8 cellular contexts compared by ENCODE assay signal in the genomic region with DNA sequence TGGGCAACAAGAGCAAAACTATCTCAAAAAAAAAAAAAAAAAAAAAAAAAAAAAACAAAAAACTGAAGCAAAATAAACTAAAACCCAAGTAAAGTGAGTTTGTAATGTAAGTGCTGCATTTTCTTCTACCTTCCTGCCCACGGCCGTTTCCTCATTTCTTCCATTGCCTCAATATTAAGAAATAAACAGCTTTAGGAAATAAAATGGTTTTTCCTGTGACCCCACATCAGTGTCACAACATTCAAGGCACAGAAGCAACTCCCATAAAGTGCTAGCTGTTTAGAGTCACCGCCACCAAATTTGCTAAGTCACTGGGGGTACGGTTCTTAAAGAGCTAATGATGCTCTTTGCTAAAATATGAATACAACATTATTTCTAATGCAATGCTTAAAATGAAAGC. TPM values are rescaled to one million over a fixed set of nuclear protein-coding genes. Genes with fewer than 3 reads are reported as not detected.
DNase-seq lines count a peak whose midpoint lies in the region; ATAC-seq and TF ChIP-seq lines count a peak whose summit lies in the region.

No MANE protein-coding gene starts in this region.

- peak overlapping the region; percentile 96 for H3K4me2 ChIP-seq in BLaER1
- H3K4me2 ChIP-seq in Loucy (ENCODE audit: low read depth, low read length, poor library complexity, severe bottlenecking) = peak overlapping the region; percentile 83

- H3F3A ChIP-seq in Loucy (ENCODE audit: low read depth) = peaks cover 20% of the 10 kb centered on the region

- peaks cover 14% of the 10 kb centered on the region for H3K27me3 Mint-ChIP-seq in activated naive CD8-positive, alpha-beta T cell treated with anti-CD3 and anti-CD28 coated beads for 36 hours

- no peaks in the 10 kb centered on the region for H3K9me3 ChIP-seq in BLaER1
- no peaks in the 10 kb centered on the region for H3K9me3 ChIP-seq in Loucy (ENCODE audit: insufficient read depth, low read depth, low read length)
- H3K9me3 ChIP-seq in mesodermal cell (ENCODE audit: control insufficient read depth, low read length) = no peaks in the 10 kb centered on the region

- H4K20me1 ChIP-seq in BLaER1 = peaks cover 77% of the 10 kb centered on the region
- H4K20me1 ChIP-seq in Loucy (ENCODE audit: insufficient read depth, low read length, poor library complexity, severe bottlenecking) = peaks cover 80% of the 10 kb centered on the region

- ATAC-seq in esophagus mucosa (no peak), left colon (no peak)

- H3K36me3 Mint-ChIP-seq in activated naive CD8-positive, alpha-beta T cell treated with anti-CD3 and anti-CD28 coated beads for 36 hours = peaks cover 65% of the 10 kb centered on the region

- H3K27ac ChIP-seq in BLaER1 = peak overlapping the region; percentile 97; the same call in 1 of the 2 replicates
- peak overlapping the region; percentile 82 for H3K27ac ChIP-seq in mesodermal cell (ENCODE audit: low read depth, low read length, severe bottlenecking)

- H3K4me3 ChIP-seq in BLaER1 (peak overlapping the region; percentile 96), Loucy (ENCODE audit: low read length, poor library complexity, severe bottlenecking) (peak overlapping the region; percentile 95), mesodermal cell (ENCODE audit: extremely low read depth, insufficient read depth, low read length, poor library complexity, severe bottlenecking) (peak overlapping the region; percentile 96)

- peak overlapping the region; percentile 100 for H3K27ac Mint-ChIP-seq in activated naive CD8-positive, alpha-beta T cell treated with anti-CD3 and anti-CD28 coated beads for 36 hours

- H3K9me2 ChIP-seq in Loucy (replicated peaks; ENCODE audit: low read depth, low read length) = no peaks in the 10 kb centered on the region

- intact Hi-C loops in left colon (cut with DNase I, micrococcal nuclease) = no loop called here

- H2AFZ ChIP-seq in Loucy (ENCODE audit: low read length) = no peak overlapping the region

- no peak for TF ChIP-seq CTCF in Loucy (conservative IDR thresholded peaks at IDR 0.05; ENCODE audit: low read length)

- H3K27me3 ChIP-seq in BLaER1 = no peaks in the 10 kb centered on the region
- H3K27me3 ChIP-seq in Loucy (ENCODE audit: insufficient read depth, low read length, poor library complexity, severe bottlenecking) = peaks cover 10% of the 10 kb centered on the region

- H3K4me3 Mint-ChIP-seq in activated naive CD8-positive, alpha-beta T cell treated with anti-CD3 and anti-CD28 coated beads for 36 hours = peak overlapping the region; percentile 100

- H3K36me3 ChIP-seq in BLaER1 = peaks cover 35% of the 10 kb centered on the region
- peaks cover 25% of the 10 kb centered on the region; the same call in 1 of the 2 replicates for H3K36me3 ChIP-seq in Loucy (ENCODE audit: insufficient read depth, low read length)
- peaks cover 39% of the 10 kb centered on the region for H3K36me3 ChIP-seq in mesodermal cell (ENCODE audit: control insufficient read depth, insufficient read depth, low read length)

- peak overlapping the region; percentile 97 for H3K9ac ChIP-seq in BLaER1
- peak overlapping the region; percentile 99 for H3K9ac ChIP-seq in Loucy (ENCODE audit: low read depth, low read length, poor library complexity, severe bottlenecking)

- peaks cover 52% of the 10 kb centered on the region for H3K4me1 Mint-ChIP-seq in activated naive CD8-positive, alpha-beta T cell treated with anti-CD3 and anti-CD28 coated beads for 36 hours

- peaks cover 89% of the 10 kb centered on the region for H3K79me2 ChIP-seq in Loucy (ENCODE audit: insufficient read depth, low read length)

- peaks cover 69% of the 10 kb centered on the region for H3K4me1 ChIP-seq in BLaER1
- peaks cover 66% of the 10 kb centered on the region for H3K4me1 ChIP-seq in Loucy (ENCODE audit: insufficient read depth, low read length, poor library complexity, severe bottlenecking)
- H3K4me1 ChIP-seq in mesodermal cell (ENCODE audit: control insufficient read depth, insufficient read depth, low read length, poor library complexity, severe bottlenecking) = peaks cover 46% of the 10 kb centered on the region

- H3K9me3 Mint-ChIP-seq in activated naive CD8-positive, alpha-beta T cell treated with anti-CD3 and anti-CD28 coated beads for 36 hours = no peaks in the 10 kb centered on the region

- no peak for DNase-seq in activated naive CD8-positive, alpha-beta T cell treated with anti-CD3 and anti-CD28 coated beads for 36 hours
- no peak for DNase-seq in left colon
- DNase-seq in GDM1 (lab: John Stamatoyannopoulos, UW) = no peak
- DNase-seq in islet precursor cell = no peak

- 71 to 80% methylated on average over 1 of the region's 4 CpGs for WGBS in mesodermal cell (ENCODE audit: insufficient coverage in 2 of 2), 2 experiments

RNA-seq across cellular contexts. Expression of gene PKM, which starts 3.3 kb away (rescaled TPM):
- 1,000 to 10,000 TPM; 2,301 to 2,323 TPM for total RNA-seq in activated naive CD8-positive, alpha-beta T cell treated with anti-CD3 and anti-CD28 coated beads for 36 hours
- polyA plus RNA-seq in mesodermal cell (2013, experiment 1 of 2) = 1,291 TPM
- 1,080 TPM for polyA plus RNA-seq in mesodermal cell (2013, experiment 2 of 2)
- total RNA-seq in esophagus mucosa = 1,103 TPM
- 100 to 1,000 TPM; 407 to 466 TPM for total RNA-seq in left colon

RNA-seq across cellular contexts. Expression of gene GRAMD2A, which starts 30.1 kb away (rescaled TPM):
- total RNA-seq in activated naive CD8-positive, alpha-beta T cell treated with anti-CD3 and anti-CD28 coated beads for 36 hours = not detected
- polyA plus RNA-seq in mesodermal cell (2013, experiment 1 of 2) = not detected
- 0.66 TPM for polyA plus RNA-seq in mesodermal cell (2013, experiment 2 of 2)
- total RNA-seq in esophagus mucosa (4.0 TPM), left colon (1 to 10 TPM; 1.0 to 6.3 TPM)

RNA-seq across cellular contexts. Expression of gene PARP6, which starts 44.6 kb away (rescaled TPM):
- 10 to 100 TPM; 43.0 to 47.3 TPM for total RNA-seq in activated naive CD8-positive, alpha-beta T cell treated with anti-CD3 and anti-CD28 coated beads for 36 hours
- polyA plus RNA-seq in mesodermal cell (2013, experiment 1 of 2) = 39.9 TPM
- 34.5 TPM for polyA plus RNA-seq in mesodermal cell (2013, experiment 2 of 2)
- total RNA-seq in esophagus mucosa (32.6 TPM), left colon (10 to 100 TPM; 39.1 to 40.8 TPM)
